ENCODE assay signal across 1 cellular context in the genomic region with DNA sequence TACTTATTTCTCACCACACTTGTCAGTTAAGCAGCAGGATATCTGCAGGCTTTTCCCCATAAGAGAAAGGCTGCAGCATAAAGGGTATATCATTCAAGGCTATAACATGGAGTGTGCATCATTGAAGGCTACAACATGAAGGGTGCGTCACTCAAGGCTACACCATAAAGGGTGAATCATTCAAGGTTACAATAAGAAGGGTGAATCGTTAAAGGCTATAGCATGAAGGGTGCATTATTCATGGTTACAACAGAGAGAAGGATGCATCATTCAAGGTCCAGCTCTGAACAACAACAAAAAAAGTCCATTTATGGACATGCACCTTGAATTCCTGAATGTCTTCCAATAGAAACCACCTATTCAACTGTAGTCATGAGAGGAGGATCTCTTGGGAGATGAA.
TF ChIP-seq lines count a peak whose summit lies in the region.

No MANE protein-coding gene starts in this region.

TF ChIP-seq in endothelial cell of umbilical vein, 7 proteins besides CTCF, POLR2A, EP300 and RAD21:
- TF ChIP-seq JUN (IDR thresholded peaks at IDR 0.05; ENCODE audit: borderline replicate concordance, insufficient read depth, insufficient read length, low read depth) (no peak), MYC (IDR thresholded peaks at IDR 0.05; ENCODE audit: low read depth, low read length) (no peak), POLR2AphosphoS5 (IDR thresholded peaks at IDR 0.05; ENCODE audit: insufficient read depth, low read depth, low read length) (no peak), EZH2 (IDR thresholded peaks at IDR 0.05; ENCODE audit: borderline replicate concordance, low read depth, low read length, severe bottlenecking) (no peak), FOS (IDR thresholded peaks at IDR 0.05; ENCODE audit: borderline replicate concordance, insufficient read depth, low read length) (no peak), GATA2 (IDR thresholded peaks at IDR 0.05; ENCODE audit: insufficient read depth, insufficient read length, low read depth, low read length) (no peak)
- TF ChIP-seq, protein P1, sequence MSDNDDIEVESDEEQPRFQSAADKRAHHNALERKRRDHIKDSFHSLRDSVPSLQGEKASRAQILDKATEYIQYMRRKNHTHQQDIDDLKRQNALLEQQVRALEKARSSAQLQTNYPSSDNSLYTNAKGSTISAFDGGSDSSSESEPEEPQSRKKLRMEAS (IDR thresholded peaks at IDR 0.05; ENCODE audit: insufficient read depth, insufficient read length): no peak
TF ChIP-seq in endothelial cell of umbilical vein: peak in this region for 0.
